2 cellular contexts compared by ENCODE assay signal in the genomic region with DNA sequence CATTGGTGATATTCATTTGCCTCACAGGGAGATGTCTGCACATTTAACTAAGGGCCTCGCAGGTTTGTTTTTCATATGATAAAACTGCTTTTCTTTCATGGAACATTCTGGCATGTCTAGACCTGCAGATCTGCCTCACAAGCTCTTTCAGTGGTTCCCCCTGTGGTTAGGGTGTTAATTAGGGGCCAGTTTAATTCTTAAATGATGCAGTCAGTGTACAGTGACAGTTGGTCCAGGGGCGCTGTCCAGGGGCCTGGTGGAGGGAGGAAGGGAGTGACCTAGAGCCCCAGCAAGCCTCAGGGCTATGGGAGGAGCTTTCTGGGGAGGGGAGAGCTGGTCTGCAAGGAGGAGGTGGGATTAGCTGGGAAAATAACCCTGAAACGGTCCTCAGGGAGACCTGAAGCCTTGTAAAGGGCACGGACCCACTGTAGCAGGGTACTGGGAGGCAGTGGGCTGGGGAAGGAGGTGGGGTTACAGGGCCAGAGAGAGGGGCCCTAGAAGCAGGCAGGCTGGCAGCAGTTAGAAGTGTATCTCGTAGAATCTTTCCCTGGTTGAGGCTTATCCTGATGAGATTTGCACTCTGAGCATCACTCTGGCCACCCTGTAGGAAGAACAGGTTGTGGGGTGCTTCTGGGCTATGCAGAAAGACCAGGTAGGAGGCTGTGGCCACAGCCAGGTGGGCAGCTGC.
TF ChIP-seq lines count a peak whose summit lies in the region.

No MANE protein-coding gene starts in this region.

TF ChIP-seq in SK-N-SH, 30 proteins besides CTCF, POLR2A, EP300 and RAD21 (continued from another document):
- TF ChIP-seq USF1 (IDR thresholded peaks at IDR 0.05; ENCODE audit: borderline replicate concordance, low read depth) (no peak), TAF1 (IDR thresholded peaks at IDR 0.05; ENCODE audit: borderline replicate concordance, low read depth, low read length) (no peak), GATA2 (CRISPR knock-in tag; IDR thresholded peaks at IDR 0.05) (no peak), FOXJ3 (CRISPR knock-in tag; IDR thresholded peaks at IDR 0.05) (no peak), GABPA (IDR thresholded peaks at IDR 0.05; ENCODE audit: low read depth) (no peak), RCOR1 (IDR thresholded peaks at IDR 0.05; ENCODE audit: low read length) (no peak), FOSL2 (IDR thresholded peaks at IDR 0.05; ENCODE audit: borderline replicate concordance, low read depth) (no peak), MXI1 (IDR thresholded peaks at IDR 0.05; ENCODE audit: low read depth, low read length) (no peak), YY1 (IDR thresholded peaks at IDR 0.05; ENCODE audit: low read depth) (no peak), MEF2A (IDR thresholded peaks at IDR 0.05; ENCODE audit: borderline replicate concordance, low read depth) (no peak), RXRA (IDR thresholded peaks at IDR 0.05; ENCODE audit: borderline replicate concordance, low read depth) (no peak), NRF1 (IDR thresholded peaks at IDR 0.05; ENCODE audit: low read depth, low read length) (no peak), EZH2phosphoT487 (IDR thresholded peaks at IDR 0.05; ENCODE audit: borderline replicate concordance, low read depth) (no peak)
- TF ChIP-seq, protein P1, sequence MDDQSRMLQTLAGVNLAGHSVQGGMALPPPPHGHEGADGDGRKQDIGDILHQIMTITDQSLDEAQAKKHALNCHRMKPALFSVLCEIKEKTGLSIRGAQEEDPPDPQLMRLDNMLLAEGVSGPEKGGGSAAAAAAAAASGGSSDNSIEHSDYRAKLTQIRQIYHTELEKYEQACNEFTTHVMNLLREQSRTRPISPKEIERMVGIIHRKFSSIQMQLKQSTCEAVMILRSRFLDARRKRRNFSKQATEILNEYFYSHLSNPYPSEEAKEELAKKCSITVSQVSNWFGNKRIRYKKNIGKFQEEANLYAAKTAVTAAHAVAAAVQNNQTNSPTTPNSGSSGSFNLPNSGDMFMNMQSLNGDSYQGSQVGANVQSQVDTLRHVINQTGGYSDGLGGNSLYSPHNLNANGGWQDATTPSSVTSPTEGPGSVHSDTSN (IDR thresholded peaks at IDR 0.05) = no peak
TF ChIP-seq in SK-N-SH: peak in this region for 0.

TF ChIP-seq in SK-N-SH treated with all-trans-retinoic acid at 6 μM for 48 hours, 23 proteins besides CTCF, POLR2A, EP300 and RAD21 (continued from another document):
- TF ChIP-seq SNAI2 (CRISPR knock-in tag; IDR thresholded peaks at IDR 0.05) (no peak), ZC3H10 (CRISPR knock-in tag; IDR thresholded peaks at IDR 0.05) (no peak), ZNF8 (CRISPR knock-in tag; IDR thresholded peaks at IDR 0.05) (no peak), ZNF70 (CRISPR knock-in tag; IDR thresholded peaks at IDR 0.05) (no peak), PPARA (CRISPR knock-in tag; IDR thresholded peaks at IDR 0.05; ENCODE audit: borderline replicate concordance) (no peak), GLIS3 (CRISPR knock-in tag; IDR thresholded peaks at IDR 0.05) (no peak), POU6F1 (CRISPR knock-in tag; IDR thresholded peaks at IDR 0.05; ENCODE audit: borderline replicate concordance, low read depth) (no peak)
